ENCODE assay signal across 19 cellular contexts in the genomic region with DNA sequence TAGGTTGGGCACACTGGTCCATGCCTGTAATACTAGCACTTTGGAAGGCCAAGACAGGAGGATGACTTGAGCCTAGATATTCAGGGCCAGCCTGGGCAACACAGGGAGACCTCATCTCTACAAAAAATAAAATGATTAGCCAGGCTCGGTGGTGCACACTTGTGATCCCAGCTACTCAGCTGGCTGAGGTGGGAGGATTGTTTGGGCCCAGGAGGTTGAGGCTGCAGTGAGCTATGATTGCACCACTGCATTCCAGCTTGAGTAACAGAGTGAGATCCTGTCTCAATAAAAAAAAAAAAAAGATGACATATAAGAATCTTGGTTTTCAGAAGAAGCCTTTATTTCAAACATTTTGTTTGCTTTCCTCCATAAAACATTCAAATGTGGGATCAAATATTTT.
A peak's percentile ranks its signal among the peaks of the same experiment; 100 is the strongest.
DNase-seq lines count a peak whose midpoint lies in the region; ATAC-seq and TF ChIP-seq lines count a peak whose summit lies in the region.
"Had no signal": no experiment of that assay in that cellular context is flagged by ENCODE, and none has a peak within 500 bp of the region (broad histone marks: within the 10 kb centered on the region; RNA-seq: fewer than 3 reads in every experiment).

No MANE protein-coding gene starts in this region.

- H3K4me3 Mint-ChIP-seq in nephron = no peak overlapping the region
- no peak overlapping the region for H3K4me3 Mint-ChIP-seq in activated CD8-positive, alpha-beta memory T cell treated with anti-CD3 and anti-CD28 coated beads, Interleukin-2, amount 10 ng/mL, durations not matched to agents 7 days and 5 days
- H3K4me3 Mint-ChIP-seq: CD4-positive, CD25-positive, alpha-beta regulatory T cell; HFFc6; IgD-negative memory B cell had no signal

- TF ChIP-seq CTCF in choroid plexus epithelial cell (conservative IDR thresholded peaks at IDR 0.05; ENCODE audit: low read depth, low read length) (no peak), kidney epithelial cell (IDR thresholded peaks at IDR 0.05; ENCODE audit: insufficient read depth, low read length, poor library complexity, severe bottlenecking) (no peak), nephron (IDR thresholded peaks at IDR 0.05; ENCODE audit: unreplicated experiment in 3 of 3) (no peak), PC-3 (conservative IDR thresholded peaks at IDR 0.05; ENCODE audit: low read depth, low read length) (no peak)

- H3K9me3 Mint-ChIP-seq in nephron = no peaks in the 10 kb centered on the region
- no peaks in the 10 kb centered on the region for H3K9me3 Mint-ChIP-seq in activated CD8-positive, alpha-beta memory T cell treated with anti-CD3 and anti-CD28 coated beads, Interleukin-2, amount 10 ng/mL, durations not matched to agents 7 days and 5 days (ENCODE audit: low read depth)

- H3K79me2 ChIP-seq in PC-3 (ENCODE audit: low read length) = no peaks in the 10 kb centered on the region

- no peaks in the 10 kb centered on the region for H3F3A ChIP-seq in PC-3 (ENCODE audit: low read length, unreplicated experiment)

- no peak overlapping the region for H3K27ac ChIP-seq in PC-3 (ENCODE audit: low read length)

- ATAC-seq in HG02970 (IDR thresholded peaks at IDR 0.05; ENCODE audit: low FRiP score, unreplicated experiment) (no peak), GM21825 (IDR thresholded peaks at IDR 0.05; ENCODE audit: unreplicated experiment) (no peak), PC-3 (no peak)
- ATAC-seq in activated CD8-positive, alpha-beta memory T cell treated with anti-CD3 and anti-CD28 coated beads, Interleukin-2, amount 10 ng/mL, durations not matched to agents 7 days and 5 days = no peak
- ATAC-seq: HCT116, HepG2 had no signal

- H3K4me1 ChIP-seq in PC-3 (ENCODE audit: insufficient read depth, low read length) = peaks cover 3% of the 10 kb centered on the region; the same call in 1 of the 2 replicates
- H3K4me1 ChIP-seq: BE2C, Caco-2 had no signal

- POLR2A ChIA-PET in PC-3 (lab: Charles Lee; ENCODE audit: unreplicated experiment) = no interaction called here

- no peaks in the 10 kb centered on the region for H3K9me2 ChIP-seq in PC-3 (replicated peaks; ENCODE audit: low read length)

- H3K9ac ChIP-seq in PC-3 (ENCODE audit: low read length) = no peak overlapping the region

- H3K36me3 ChIP-seq in kidney epithelial cell (ENCODE audit: control insufficient read depth, insufficient read depth, low read length) (no peaks in the 10 kb centered on the region), PC-3 (ENCODE audit: low read depth, low read length) (no peaks in the 10 kb centered on the region)
- H3K36me3 ChIP-seq: BE2C had no signal

- BruUV-seq in PC-3 (replicated peaks; lab: Mats Ljungman, UMichigan) = no TSS peak

- H3K36me3 Mint-ChIP-seq in nephron (ENCODE audit: low read depth) = no peaks in the 10 kb centered on the region
- no peaks in the 10 kb centered on the region for H3K36me3 Mint-ChIP-seq in activated CD8-positive, alpha-beta memory T cell treated with anti-CD3 and anti-CD28 coated beads, Interleukin-2, amount 10 ng/mL, durations not matched to agents 7 days and 5 days
- H3K36me3 Mint-ChIP-seq: CD4-positive, CD25-positive, alpha-beta regulatory T cell; IgD-negative memory B cell had no signal

- peak overlapping the region; percentile 28 to 66 (median 47) for H3K27ac Mint-ChIP-seq in nephron
- no peak overlapping the region for H3K27ac Mint-ChIP-seq in activated CD8-positive, alpha-beta memory T cell treated with anti-CD3 and anti-CD28 coated beads, Interleukin-2, amount 10 ng/mL, durations not matched to agents 7 days and 5 days
- H3K27ac Mint-ChIP-seq: CD4-positive, CD25-positive, alpha-beta regulatory T cell; HFFc6; IgD-negative memory B cell had no signal

- no peaks in the 10 kb centered on the region for H3K9me3 ChIP-seq in PC-3 (ENCODE audit: low read length)
- H3K9me3 ChIP-seq: BE2C, Caco-2 had no signal

- intact Hi-C loops in PC-3 (cut with micrococcal nuclease) = no loop called here

- no peak overlapping the region for H2AFZ ChIP-seq in PC-3 (ENCODE audit: low read length)

- peak; percentile 78 for DNase-seq in NCI-H226
- peak; percentile 19 for DNase-seq in choroid plexus epithelial cell (ENCODE audit: low read depth)
- DNase-seq in kidney epithelial cell (ENCODE audit: low read depth) = peak; percentile 5
- DNase-seq in PC-3 = no peak
- no peak for DNase-seq in activated CD8-positive, alpha-beta memory T cell treated with anti-CD3 and anti-CD28 coated beads, Interleukin-2, amount 10 ng/mL, durations not matched to agents 7 days and 5 days
- DNase-seq: ACHN; BE2C; C1 segment of cervical spinal cord; Caco-2; CD4-positive, CD25-positive, alpha-beta regulatory T cell; GOT3; H7; HFFc6 had no signal

- H4K20me1 ChIP-seq in PC-3 (ENCODE audit: low read length) = no peaks in the 10 kb centered on the region

- H3K27me3 ChIP-seq in kidney epithelial cell (ENCODE audit: control insufficient read depth, insufficient read depth, low read length) (no peaks in the 10 kb centered on the region), PC-3 (ENCODE audit: low read length) (no peaks in the 10 kb centered on the region)
- H3K27me3 ChIP-seq: BE2C had no signal

- CTCF ChIA-PET in PC-3 (lab: Charles Lee) = no interaction called here
- CTCF ChIA-PET in activated CD8-positive, alpha-beta memory T cell treated with anti-CD3 and anti-CD28 coated beads, Interleukin-2, amount 10 ng/mL, durations not matched to agents 7 days and 5 days (lab: Charles Lee) = no interaction called here

- H3K27me3 Mint-ChIP-seq in nephron (ENCODE audit: low read depth) = peaks cover 8% of the 10 kb centered on the region
- no peaks in the 10 kb centered on the region for H3K27me3 Mint-ChIP-seq in activated CD8-positive, alpha-beta memory T cell treated with anti-CD3 and anti-CD28 coated beads, Interleukin-2, amount 10 ng/mL, durations not matched to agents 7 days and 5 days
- H3K27me3 Mint-ChIP-seq: CD4-positive, CD25-positive, alpha-beta regulatory T cell; IgD-negative memory B cell had no signal

- H3K4me1 Mint-ChIP-seq in nephron = peaks cover 7% of the 10 kb centered on the region
- no peaks in the 10 kb centered on the region for H3K4me1 Mint-ChIP-seq in activated CD8-positive, alpha-beta memory T cell treated with anti-CD3 and anti-CD28 coated beads, Interleukin-2, amount 10 ng/mL, durations not matched to agents 7 days and 5 days
- H3K4me1 Mint-ChIP-seq: CD4-positive, CD25-positive, alpha-beta regulatory T cell had no signal

- no peak overlapping the region for H3K4me2 ChIP-seq in PC-3 (ENCODE audit: low read length)

- H3K4me3 ChIP-seq in choroid plexus epithelial cell (ENCODE audit: low read depth, low read length) (no peak overlapping the region), kidney epithelial cell (ENCODE audit: low read depth, low read length) (no peak overlapping the region), PC-3 (ENCODE audit: low read length) (no peak overlapping the region)

Comparison
In these comparisons a context has a peak if more than half of its experiments do, and no peak if none do; other contexts are left out.
1. DNase-seq: peak in NCI-H226 (single experiment), choroid plexus epithelial cell (single experiment) and kidney epithelial cell (single experiment); none in PC-3 (single experiment) and activated CD8-positive, alpha-beta memory T cell treated with anti-CD3 and anti-CD28 coated beads, Interleukin-2, amount 10 ng/mL, durations not matched to agents 7 days and 5 days (single experiment).